In genomic region chr4:7987148-7987989, GRCh38 we compare ENCODE assay signal across 7 cellular contexts. TPM values are rescaled to one million over a fixed set of nuclear protein-coding genes. Genes with fewer than 3 reads are reported as not detected.
DNase-seq lines count a peak whose midpoint lies in the region; FAIRE-seq and TF ChIP-seq lines count a peak whose summit lies in the region.

No MANE protein-coding gene starts in this region.

- H4K20me1 ChIP-seq in keratinocyte (ENCODE audit: control insufficient read depth, extremely low read depth, insufficient read depth, low read length), result no peaks in the 10 kb centered on the region

- no peaks in the 10 kb centered on the region for H3K9me3 Mint-ChIP-seq in HFFc6

- DNase-seq in HFFc6 (peak; percentile 58), NCI-H2029 treated with DMSO at 0.1 percent for 48 hours (lab: John Stamatoyannopoulos, UW) (peak; percentile 39), bronchial epithelial cell (ENCODE audit: low read depth) (peak; percentile 64), keratinocyte (ENCODE audit: low read depth, low spot score) (no peak)
- DNase-seq in stimulated activated CD4-positive, alpha-beta T cell treated with anti-CD3 and anti-CD28 coated beads, Interleukin-2, amount 100 ng/mL, for 4 hours (ENCODE audit: low read depth), result peak; percentile 62

- no peak overlapping the region for H3K4me2 ChIP-seq in keratinocyte (ENCODE audit: control insufficient read depth, extremely low read depth, insufficient read depth, low read depth, low read length)

- no peaks in the 10 kb centered on the region for H3K79me2 ChIP-seq in keratinocyte (ENCODE audit: control insufficient read depth, insufficient read depth, low read length)

- no peaks in the 10 kb centered on the region for H3K9me3 ChIP-seq in keratinocyte (ENCODE audit: control insufficient read depth, low read depth, low read length)

- H3K4me3 ChIP-seq in WI38 (ENCODE audit: low read depth, low read length) (no peak overlapping the region), bronchial epithelial cell (ENCODE audit: low read depth, low read length) (no peak overlapping the region), keratinocyte (ENCODE audit: control insufficient read depth in 2 of 3, extremely low read depth in 1 of 3, insufficient read depth in 2 of 3, low read depth in 1 of 3, low read length in 3 of 3) (no peak overlapping the region)

- no peaks in the 10 kb centered on the region for H3K9me1 ChIP-seq in keratinocyte (ENCODE audit: control insufficient read depth, extremely low read depth, insufficient read depth, low read length)

- FAIRE-seq in bronchial epithelial cell (lab: Jason Lieb, UNC), result peak; percentile 97
- peak; percentile 96 for FAIRE-seq in keratinocyte (lab: Jason Lieb, UNC)

- TF ChIP-seq CTCF in GM12872 (IDR thresholded peaks at IDR 0.05; ENCODE audit: insufficient read depth, low read depth, low read length), result peak; percentile 86
- peak; percentile 97 for TF ChIP-seq CTCF in HFFc6 (IDR thresholded peaks at IDR 0.05)
- peak; percentile 89 for TF ChIP-seq CTCF in WI38 (IDR thresholded peaks at IDR 0.05; ENCODE audit: low read depth, low read length)
- peak; percentile 85 for TF ChIP-seq CTCF in bronchial epithelial cell (IDR thresholded peaks at IDR 0.05; ENCODE audit: insufficient read depth, low read length, severe bottlenecking)
- TF ChIP-seq CTCF in keratinocyte (optimal IDR thresholded peaks at IDR 0.05 in 1 of 3, IDR thresholded peaks at IDR 0.05 in 1 of 3, conservative IDR thresholded peaks at IDR 0.05 in 1 of 3; ENCODE audit: extremely low read depth in 1 of 3, insufficient read depth in 2 of 3, low read length in 3 of 3), result peak in 2 of 3 experiments; percentile 82 to 93

- H3K36me3 Mint-ChIP-seq in HFFc6 (ENCODE audit: low read depth), result peaks cover 5% of the 10 kb centered on the region; the same call in 1 of the 2 replicates

- H3K27ac Mint-ChIP-seq in HFFc6, result peak overlapping the region; percentile 73; the same call in 1 of the 2 replicates

- H3K4me1 Mint-ChIP-seq in HFFc6 (ENCODE audit: low read depth), result peaks cover 28% of the 10 kb centered on the region

- no peak overlapping the region for H3K9ac ChIP-seq in keratinocyte (ENCODE audit: control insufficient read depth, extremely low read depth, insufficient read depth, low read length)

- H3K4me3 Mint-ChIP-seq in HFFc6, result no peak overlapping the region

- no peak overlapping the region for H2AFZ ChIP-seq in keratinocyte (ENCODE audit: control insufficient read depth, low read length)

- no peaks in the 10 kb centered on the region; the same call in none of the 2 replicates for H3K27me3 Mint-ChIP-seq in HFFc6 (ENCODE audit: insufficient read depth)

- H3K27me3 ChIP-seq in bronchial epithelial cell (ENCODE audit: control insufficient read depth, insufficient read depth, low read length), result peaks cover under 1% of the 10 kb centered on the region
- H3K27me3 ChIP-seq in keratinocyte (ENCODE audit: control insufficient read depth, extremely low read depth, insufficient read depth, low read length), result peaks cover 10% of the 10 kb centered on the region

- dilution Hi-C loops in keratinocyte (cut with MboI; ENCODE audit: extremely low pct_ligation_motif_present, low sequenced_read_pairs), result no loop called here

- no peak overlapping the region for H3K27ac ChIP-seq in keratinocyte (ENCODE audit: control insufficient read depth, insufficient read depth, low read length)

- H3K36me3 ChIP-seq in bronchial epithelial cell (ENCODE audit: control insufficient read depth, insufficient read depth, low read length), result no peaks in the 10 kb centered on the region
- H3K36me3 ChIP-seq in keratinocyte (ENCODE audit: control insufficient read depth in 2 of 2, extremely low read depth in 1 of 2, insufficient read depth in 2 of 2, low read length in 2 of 2), result no peaks in the 10 kb centered on the region

- no peaks in the 10 kb centered on the region for H3K4me1 ChIP-seq in keratinocyte (ENCODE audit: control insufficient read depth, extremely low read depth, insufficient read depth, low read length)

RNA-seq across cellular contexts. Expression of gene AFAP1, which starts 47.7 kb away (rescaled TPM):
- 100 to 1,000 TPM in 5 of 6 experiments, 10 to 100 TPM in 1; 99.7 to 116 (median 107) TPM for total RNA-seq in HFFc6 (2021; fragmentation: NEBNext Ultra II Directional; extraction: Animal tissue kit (Norgen Biotek cat#: 25700))
- 6.8 and 16.1 TPM in 2 replicates for total RNA-seq in bronchial epithelial cell
- 4.1 to 12.9 TPM (median 7.6 TPM) in 3 replicates for polyA plus RNA-seq in keratinocyte
- 3.3 TPM for polyA plus RNA-seq in keratinocyte (2011; ENCODE audit: low read depth)
- 6.7 and 7.2 TPM in 2 replicates for polyA plus RNA-seq in keratinocyte (2011; cell fraction: cytosol; rRNA removed)
- polyA plus RNA-seq in keratinocyte (2011; cell fraction: nucleus; rRNA removed), result 20.4 and 21.5 TPM in 2 replicates
- polyA plus RNA-seq in keratinocyte (2012; ENCODE audit: low replicate concordance), result 3.9 and 12.0 TPM in 2 replicates
- 10.6 to 15.9 TPM (median 14.2 TPM) in 3 replicates for polyA minus RNA-seq in keratinocyte
- polyA minus RNA-seq in keratinocyte (2011; cell fraction: cytosol; rRNA and poly(A)+ RNA removed), result 7.1 TPM
- 15.4 and 27.9 TPM in 2 replicates for polyA minus RNA-seq in keratinocyte (2011; cell fraction: nucleus; rRNA and poly(A)+ RNA removed)
